ENCODE assay signal across 31 cellular contexts in genomic region chr21:27475363-27475955, GRCh38.
DNase-seq lines count a peak whose midpoint lies in the region; ATAC-seq, FAIRE-seq and TF ChIP-seq lines count a peak whose summit lies in the region.
"Had no signal": no experiment of that assay in that cellular context is flagged by ENCODE, and none has a peak within 500 bp of the region (broad histone marks: within the 10 kb centered on the region; RNA-seq: fewer than 3 reads in every experiment).

No MANE protein-coding gene starts in this region.

- H3K4me1 ChIP-seq in astrocyte (ENCODE audit: insufficient read depth, low read length) (no peaks in the 10 kb centered on the region), suprapubic skin (no peaks in the 10 kb centered on the region), trophoblast cell (ENCODE audit: control insufficient read depth in 1 of 2, insufficient read depth in 2 of 2, low read length in 2 of 2) (no peaks in the 10 kb centered on the region)
- H3K4me1 ChIP-seq: BLaER1 treated with 17β-estradiol and CSF1 and Interleukin-3, amounts not matched to agents 10 nM and 100 nM; foreskin keratinocyte; parathyroid adenoma; right lobe of liver; SJSA1 had no signal

- no peak overlapping the region for H4K12ac ChIP-seq in trophoblast cell (ENCODE audit: low read depth, low read length)

- no peak for TF ChIP-seq POLR2A in suprapubic skin (IDR thresholded peaks at IDR 0.05)

- H4K91ac ChIP-seq in trophoblast cell (ENCODE audit: low read depth, low read length) = no peak overlapping the region

- no peak overlapping the region for H3K4ac ChIP-seq in trophoblast cell (ENCODE audit: low read depth, low read length)

- H2BK5ac ChIP-seq in trophoblast cell (ENCODE audit: low read depth, low read length, poor library complexity) = no peak overlapping the region

- no peak overlapping the region for H3K23ac ChIP-seq in trophoblast cell (ENCODE audit: low read length)

- no peak overlapping the region for H3K14ac ChIP-seq in trophoblast cell (ENCODE audit: low read length)

- DNase-seq in NCI-H460 (ENCODE audit: extremely low read depth, low read depth) (peak; percentile 40), astrocyte (ENCODE audit: low read depth) (peak; percentile 13), hippocampal formation (lab: John Stamatoyannopoulos, UW) (peak; percentile 26 to 66), suprapubic skin (ENCODE audit: low spot score in 2 of 2) (no peak), trophoblast cell (no peak)
- no peak for DNase-seq in activated naive CD4-positive, alpha-beta T cell treated with anti-CD3 and anti-CD28 coated beads, Interleukin-2, amount 50 U/mL, for 16 hours
- DNase-seq: activated CD4-positive, alpha-beta T cell treated with anti-CD3 and anti-CD28 coated beads for 4 hours; activated CD8-positive, alpha-beta memory T cell treated with anti-CD3 and anti-CD28 coated beads for 24 hours; COR-L47; endodermal cell; foreskin keratinocyte; mammary epithelial cell; NCI-H1417 treated with DMSO at 0.1 percent for 48 hours; NCI-H2081 treated with DMSO at 0.1 percent for 48 hours; NCI-H82; right lobe of liver; stimulated activated CD4-positive, alpha-beta T cell treated with anti-CD3 and anti-CD28 coated beads, Interleukin-12 subunit alpha, Interleukin-12 subunit beta, amount 100 ng/mL, for 4 hours; stimulated activated CD4-positive, alpha-beta T cell treated with anti-CD3 and anti-CD28 coated beads, Interleukin-2, amount 100 ng/mL, for 48 hours; stimulated activated naive CD8-positive, alpha-beta T cell treated with anti-CD3 and anti-CD28 coated beads, Interleukin-15, amount 100 ng/mL, for 72 hours; T1000; tibial artery; WERI-Rb-1 had no signal

- H2BK120ac ChIP-seq in trophoblast cell (ENCODE audit: insufficient read depth, low read length, poor library complexity) = no peak overlapping the region

- H3K4me2 ChIP-seq in astrocyte (ENCODE audit: low read length) (no peak overlapping the region), trophoblast cell (ENCODE audit: low read length) (no peak overlapping the region)
- H3K4me2 ChIP-seq: BLaER1 treated with 17β-estradiol and CSF1 and Interleukin-3, amounts not matched to agents 10 nM and 100 nM had no signal

- WGBS in suprapubic skin = 91% methylated on average over 7 of the region's 7 CpGs
- WGBS in trophoblast cell (ENCODE audit: extremely low coverage, insufficient coverage, insufficient read length) = no CpG with 5 or more reads among the region's 7 CpGs

- TF ChIP-seq CTCF in astrocyte (IDR thresholded peaks at IDR 0.05; ENCODE audit: insufficient read depth, low read depth, low read length) (no peak), suprapubic skin (IDR thresholded peaks at IDR 0.05) (no peak)

- H3K9ac ChIP-seq in astrocyte (ENCODE audit: low read length) (no peak overlapping the region), trophoblast cell (ENCODE audit: low read length) (no peak overlapping the region)
- H3K9ac ChIP-seq: BLaER1 treated with 17β-estradiol and CSF1 and Interleukin-3, amounts not matched to agents 10 nM and 100 nM; parathyroid adenoma had no signal

- no peaks in the 10 kb centered on the region for H3K79me1 ChIP-seq in trophoblast cell (ENCODE audit: low read length)

- no peak overlapping the region for H3K18ac ChIP-seq in trophoblast cell (ENCODE audit: low read length)

- H3K36me3 Mint-ChIP-seq in astrocyte (ENCODE audit: low read depth, unreplicated experiment) = no peaks in the 10 kb centered on the region

- H4K20me1 ChIP-seq in astrocyte (ENCODE audit: insufficient read depth, low read length) = no peaks in the 10 kb centered on the region
- H4K20me1 ChIP-seq: BLaER1 treated with 17β-estradiol and CSF1 and Interleukin-3, amounts not matched to agents 10 nM and 100 nM had no signal

- no peaks in the 10 kb centered on the region for H3K9me3 ChIP-seq in astrocyte (ENCODE audit: insufficient read depth, low read depth, low read length)
- H3K9me3 ChIP-seq in suprapubic skin = no peaks in the 10 kb centered on the region
- no peaks in the 10 kb centered on the region for H3K9me3 ChIP-seq in trophoblast cell (ENCODE audit: insufficient read depth, low read depth, low read length)
- H3K9me3 ChIP-seq: BLaER1 treated with 17β-estradiol and CSF1 and Interleukin-3, amounts not matched to agents 10 nM and 100 nM; esophagus muscularis mucosa; right lobe of liver; SJSA1; tibial artery had no signal

- TF ChIP-seq EP300 in suprapubic skin (IDR thresholded peaks at IDR 0.05) = no peak

- H2BK12ac ChIP-seq in trophoblast cell (ENCODE audit: low read length) = no peak overlapping the region

- no peak overlapping the region for H3K27ac ChIP-seq in astrocyte (ENCODE audit: low read depth, low read length)
- peak overlapping the region; percentile 7 for H3K27ac ChIP-seq in suprapubic skin
- no peak overlapping the region for H3K27ac ChIP-seq in trophoblast cell (ENCODE audit: low read depth, low read length)
- H3K27ac ChIP-seq: BLaER1 treated with 17β-estradiol and CSF1 and Interleukin-3, amounts not matched to agents 10 nM and 100 nM; esophagus muscularis mucosa; foreskin keratinocyte; parathyroid adenoma; right lobe of liver; SJSA1; tibial artery; WERI-Rb-1 had no signal

- H3K36me3 ChIP-seq in astrocyte (ENCODE audit: insufficient read depth, low read length) = no peaks in the 10 kb centered on the region
- no peaks in the 10 kb centered on the region for H3K36me3 ChIP-seq in suprapubic skin
- no peaks in the 10 kb centered on the region for H3K36me3 ChIP-seq in trophoblast cell (ENCODE audit: control insufficient read depth in 1 of 2, insufficient read depth in 2 of 2, low read length in 2 of 2)
- H3K36me3 ChIP-seq: BLaER1 treated with 17β-estradiol and CSF1 and Interleukin-3, amounts not matched to agents 10 nM and 100 nM; esophagus muscularis mucosa; right lobe of liver; SJSA1; tibial artery; WERI-Rb-1 had no signal

- no peak overlapping the region for H3K27ac Mint-ChIP-seq in astrocyte (ENCODE audit: unreplicated experiment)
- H3K27ac Mint-ChIP-seq: activated naive CD4-positive, alpha-beta T cell treated with anti-CD3 and anti-CD28 coated beads, Interleukin-2, amount 50 U/mL, for 72 hours; endodermal cell had no signal

- H3K4me1 Mint-ChIP-seq in astrocyte (ENCODE audit: low read depth, unreplicated experiment) = peaks cover 1% of the 10 kb centered on the region
- H3K4me1 Mint-ChIP-seq: stimulated activated naive CD8-positive, alpha-beta T cell treated with anti-CD3 and anti-CD28 coated beads, Interleukin-15, amount 100 ng/mL, for 72 hours had no signal

- H3K4me3 ChIP-seq in astrocyte (ENCODE audit: insufficient read depth, low read depth, low read length) = no peak overlapping the region
- no peak overlapping the region for H3K4me3 ChIP-seq in suprapubic skin
- no peak overlapping the region for H3K4me3 ChIP-seq in trophoblast cell (ENCODE audit: low read depth, low read length)
- H3K4me3 ChIP-seq: BLaER1 treated with 17β-estradiol and CSF1 and Interleukin-3, amounts not matched to agents 10 nM and 100 nM; esophagus muscularis mucosa; right lobe of liver; SJSA1; tibial artery had no signal

- H2AFZ ChIP-seq in astrocyte (ENCODE audit: low read depth, low read length) = no peak overlapping the region
- H2AFZ ChIP-seq in trophoblast cell (ENCODE audit: insufficient read depth, low read length, poor library complexity) = no peak overlapping the region
- H2AFZ ChIP-seq: parathyroid adenoma had no signal

- no peak overlapping the region for H3K4me3 Mint-ChIP-seq in astrocyte (ENCODE audit: unreplicated experiment)
- H3K4me3 Mint-ChIP-seq: endodermal cell; neural crest cell; stimulated activated naive CD8-positive, alpha-beta T cell treated with anti-CD3 and anti-CD28 coated beads, Interleukin-15, amount 100 ng/mL, for 72 hours had no signal

- no peaks in the 10 kb centered on the region for H3K79me2 ChIP-seq in astrocyte (ENCODE audit: insufficient read depth, low read length)
- no peaks in the 10 kb centered on the region for H3K79me2 ChIP-seq in trophoblast cell (ENCODE audit: control insufficient read depth, insufficient read depth, low read length, poor library complexity)
- H3K79me2 ChIP-seq: parathyroid adenoma had no signal

- FAIRE-seq in astrocyte (lab: Jason Lieb, UNC) = no peak
- FAIRE-seq: G401.6, RCC 7860 had no signal

- no peaks in the 10 kb centered on the region for H3K27me3 ChIP-seq in astrocyte (ENCODE audit: insufficient read depth, low read length)
- no peaks in the 10 kb centered on the region for H3K27me3 ChIP-seq in suprapubic skin
- H3K27me3 ChIP-seq in trophoblast cell (ENCODE audit: insufficient read depth, low read length) = no peaks in the 10 kb centered on the region
- H3K27me3 ChIP-seq: BLaER1 treated with 17β-estradiol and CSF1 and Interleukin-3, amounts not matched to agents 10 nM and 100 nM; esophagus muscularis mucosa; foreskin keratinocyte; right lobe of liver; SJSA1; tibial artery had no signal

- no peak overlapping the region for H2AK5ac ChIP-seq in trophoblast cell (ENCODE audit: low read length)

- ATAC-seq in HG03571 (IDR thresholded peaks at IDR 0.05; ENCODE audit: unreplicated experiment) = no peak
- ATAC-seq: activated naive CD4-positive, alpha-beta T cell treated with anti-CD3 and anti-CD28 coated beads, Interleukin-2, amount 50 U/mL, for 72 hours; foreskin keratinocyte; right lobe of liver; stimulated activated naive CD8-positive, alpha-beta T cell treated with anti-CD3 and anti-CD28 coated beads, Interleukin-15, amount 100 ng/mL, for 72 hours had no signal

- no peaks in the 10 kb centered on the region for H3K9me3 Mint-ChIP-seq in astrocyte (ENCODE audit: unreplicated experiment)
- H3K9me3 Mint-ChIP-seq: endodermal cell had no signal

- H4K8ac ChIP-seq in trophoblast cell (ENCODE audit: low read depth, low read length) = no peak overlapping the region

- no peaks in the 10 kb centered on the region for H3K27me3 Mint-ChIP-seq in astrocyte (ENCODE audit: low read depth, unreplicated experiment)
- H3K27me3 Mint-ChIP-seq: stimulated activated naive CD8-positive, alpha-beta T cell treated with anti-CD3 and anti-CD28 coated beads, Interleukin-15, amount 100 ng/mL, for 72 hours had no signal

Comparison
In these comparisons a context has a peak if more than half of its experiments do, and no peak if none do; other contexts are left out.
1. DNase-seq: peak in NCI-H460 (single experiment), astrocyte (single experiment) and hippocampal formation (2 of 2); none in suprapubic skin (0 of 2), activated naive CD4-positive, alpha-beta T cell treated with anti-CD3 and anti-CD28 coated beads, Interleukin-2, amount 50 U/mL, for 16 hours (single experiment) and trophoblast cell (0 of 2).